11 cellular contexts compared by ENCODE assay signal in genomic region chr1:119469741-119470140, GRCh38. TPM values are rescaled to one million over a fixed set of nuclear protein-coding genes. Genes with fewer than 3 reads are reported as not detected.
"Had no signal": no experiment of that assay in that cellular context is flagged by ENCODE, and none has a peak within 500 bp of the region (broad histone marks: within the 10 kb centered on the region; RNA-seq: fewer than 3 reads in every experiment).

No MANE protein-coding gene starts in this region.

- H3K9me3 ChIP-seq: HAP-1 had no signal

- H2AFZ ChIP-seq: GM23248 had no signal

- DNase-seq: GM23248, GOT3, H7, HFFc6, IMR-90, KG1 had no signal

- ATAC-seq: HCT116, K562 had no signal

- H3K4me1 ChIP-seq: HAP-1 had no signal

- H3K27ac ChIP-seq: GM23248 had no signal

- H3K9ac ChIP-seq: GM23248 had no signal

- H3K36me3 ChIP-seq: HAP-1 had no signal

- H3K4me3 ChIP-seq: GM23248, HAP-1, K562 had no signal

RNA-seq across cellular contexts. Expression of gene HSD3B1, which starts 37.3 kb away (rescaled TPM):
- total RNA-seq: GM23248, H4, H7, HFFc6, HT-29, IMR-90, K562 had no signal
- polyA plus RNA-seq: GM23248, IMR-90, K562 had no signal

RNA-seq across cellular contexts. Expression of gene HSD3B2, which starts 54.8 kb away (rescaled TPM):
- total RNA-seq: GM23248, H4, HFFc6, HT-29, IMR-90 had no signal
- polyA plus RNA-seq: GM23248, IMR-90, K562 had no signal
